In the genomic region with DNA sequence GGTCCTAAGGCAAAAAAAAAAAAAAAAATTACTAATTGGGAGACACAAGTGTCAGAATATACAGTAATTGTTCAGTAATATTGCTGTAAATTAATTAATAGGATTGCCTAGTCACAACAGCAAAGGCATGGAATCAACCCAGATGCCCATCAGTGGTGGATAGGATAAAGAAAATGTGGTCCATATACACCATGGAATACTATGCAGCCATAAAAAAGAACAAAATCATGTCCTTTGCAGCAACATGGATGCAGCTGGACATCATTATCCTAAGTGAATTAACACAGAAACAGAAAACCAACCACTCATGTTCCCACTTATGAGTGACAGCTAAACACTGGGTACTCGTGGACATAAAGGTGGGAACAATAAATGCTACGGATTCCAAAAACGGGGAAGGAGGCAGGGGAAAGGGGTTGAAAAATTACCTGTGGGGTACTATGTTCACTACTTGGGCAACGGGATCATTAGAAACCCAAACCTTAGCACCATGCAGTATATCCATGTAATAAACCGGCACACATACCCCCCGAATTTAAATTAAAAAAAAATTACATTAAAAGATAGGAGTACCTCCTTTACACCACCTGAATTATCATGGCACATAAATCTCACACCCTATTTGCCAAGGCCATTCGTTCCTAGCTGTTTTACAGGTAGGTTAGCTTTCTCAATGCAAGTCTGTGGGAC, we compare ENCODE assay signal across 8 cellular contexts. TPM values are rescaled to one million over a fixed set of nuclear protein-coding genes. Genes with fewer than 3 reads are reported as not detected.
DNase-seq lines count a peak whose midpoint lies in the region; ATAC-seq and TF ChIP-seq lines count a peak whose summit lies in the region.

No MANE protein-coding gene starts in this region.

- peaks cover 4% of the 10 kb centered on the region for H3K36me3 Mint-ChIP-seq in T-cell
- H3K36me3 Mint-ChIP-seq in glutamatergic neuron (ENCODE audit: unreplicated experiment) = no peaks in the 10 kb centered on the region

- H3K79me2 ChIP-seq in GM23248 (ENCODE audit: insufficient read depth) (peaks cover 40% of the 10 kb centered on the region), smooth muscle cell (ENCODE audit: low read depth) (peaks cover 27% of the 10 kb centered on the region)

- H3K9ac ChIP-seq in GM23248 (peak overlapping the region; percentile 92), smooth muscle cell (ENCODE audit: low read depth) (peak overlapping the region; percentile 99)

- no peak overlapping the region for H3K27ac ChIP-seq in GM23248
- no peak overlapping the region for H3K27ac ChIP-seq in smooth muscle cell (ENCODE audit: low read depth)

- peak overlapping the region; percentile 98 for H3K4me2 ChIP-seq in GM23248 (ENCODE audit: unreplicated experiment)
- H3K4me2 ChIP-seq in smooth muscle cell = peak overlapping the region; percentile 94

- no peaks in the 10 kb centered on the region for H3K9me2 ChIP-seq in GM23248 (ENCODE audit: insufficient read depth)

- peaks cover 27 to 36% (median 34%) of the 10 kb centered on the region in 3 donors for H3K4me1 Mint-ChIP-seq in T-cell
- peaks cover 14% of the 10 kb centered on the region for H3K4me1 Mint-ChIP-seq in glutamatergic neuron (ENCODE audit: low read depth, unreplicated experiment)

- H3K9me3 ChIP-seq in GM23248 (ENCODE audit: low read depth) = no peaks in the 10 kb centered on the region
- no peaks in the 10 kb centered on the region for H3K9me3 ChIP-seq in smooth muscle cell (replicated peaks; ENCODE audit: low read depth)

- H3K4me1 ChIP-seq in GM23248 (ENCODE audit: insufficient read depth) (peaks cover 20% of the 10 kb centered on the region), smooth muscle cell (ENCODE audit: low read depth) (no peaks in the 10 kb centered on the region)

- in situ Hi-C loops in GM23248 (cut with MboI) = no loop called here

- CTCF ChIA-PET in T-cell (lab: Charles Lee) = interaction anchor here in 1 of 2 donors (0.5 to 1.0 kb wide), 5 partner anchors 103 to 1797 kb away, joined by 3 to 8 read pairs (median 3); no protein-coding TSS in a partner anchor

- H3K9me3 Mint-ChIP-seq in T-cell (no peaks in the 10 kb centered on the region), glutamatergic neuron (ENCODE audit: unreplicated experiment) (peaks cover 2% of the 10 kb centered on the region)

- POLR2A ChIA-PET in T-cell (lab: Charles Lee) = interaction anchor here in 1 of 2 donors (0.6 kb wide), 1 partner anchor 809 kb away, joined by 3 read pairs; no protein-coding TSS in a partner anchor

- 40 to 45% methylated on average over 7 of the region's 7 CpGs for WGBS in GM23248 (ENCODE audit: low coverage in 1 of 2, low lambda C conversion rate in 2 of 2, missing lambda C conversion rate in 2 of 2), 2 experiments
- WGBS in smooth muscle cell (ENCODE audit: low lambda C conversion rate) = 79% methylated on average over 7 of the region's 7 CpGs

- H3K27me3 ChIP-seq in GM23248 (replicated peaks; ENCODE audit: insufficient read depth) = no peaks in the 10 kb centered on the region
- no peaks in the 10 kb centered on the region for H3K27me3 ChIP-seq in smooth muscle cell (ENCODE audit: low read depth)

- H2AFZ ChIP-seq in GM23248 = peak overlapping the region; percentile 79
- no peak overlapping the region for H2AFZ ChIP-seq in smooth muscle cell (ENCODE audit: low read depth)

- no peak for TF ChIP-seq CTCF in glutamatergic neuron (IDR thresholded peaks at IDR 0.05; ENCODE audit: partially characterized antibody, unreplicated experiment)
- TF ChIP-seq CTCF in smooth muscle cell (IDR thresholded peaks at IDR 0.05; ENCODE audit: borderline replicate concordance, insufficient read depth, poor library complexity, severe bottlenecking) = no peak

- H3F3A ChIP-seq in GM23248 (ENCODE audit: insufficient read depth) = 0 out of 2 replicates have a peak, but pooled peaks cover 4% of the 10 kb centered on the region
- H3F3A ChIP-seq in smooth muscle cell (ENCODE audit: low read depth) = no peaks in the 10 kb centered on the region

- H3K4me3 Mint-ChIP-seq in T-cell = peak overlapping the region; percentile 92 to 98 (median 95)
- peak overlapping the region; percentile 97 for H3K4me3 Mint-ChIP-seq in glutamatergic neuron (ENCODE audit: unreplicated experiment)

- no peak for ATAC-seq in T-cell (replicated peaks in 1 of 4)
- ATAC-seq in HG03460 (IDR thresholded peaks at IDR 0.05; ENCODE audit: unreplicated experiment) = no peak

- DNase-seq in GM23248 (no peak), T-cell (no peak), glutamatergic neuron (no peak), smooth muscle cell (lab: John Stamatoyannopoulos, UW; ENCODE audit: unreplicated experiment) (no peak), DMS114 treated with DMSO at 0.1 percent for 48 hours (lab: John Stamatoyannopoulos, UW; ENCODE audit: unreplicated experiment) (no peak), NAMALWA (ENCODE audit: low spot score) (no peak), DMS 273 treated with DMSO at 0.1 percent for 48 hours (lab: John Stamatoyannopoulos, UW) (no peak)

- peak overlapping the region; percentile 100 for H3K27ac Mint-ChIP-seq in T-cell
- H3K27ac Mint-ChIP-seq in glutamatergic neuron (ENCODE audit: unreplicated experiment) = peak overlapping the region; percentile 100

- H3K36me3 ChIP-seq in GM23248 (ENCODE audit: low read depth) = no peaks in the 10 kb centered on the region
- H3K36me3 ChIP-seq in smooth muscle cell (ENCODE audit: low read depth) = no peaks in the 10 kb centered on the region

- H4K20me1 ChIP-seq in GM23248 (ENCODE audit: insufficient read depth) (no peaks in the 10 kb centered on the region), smooth muscle cell (ENCODE audit: low read depth) (peaks cover 37% of the 10 kb centered on the region)

- H3K4me3 ChIP-seq in GM23248 (peak overlapping the region; percentile 88), smooth muscle cell (peak overlapping the region; percentile 74)

- H3K27me3 Mint-ChIP-seq in T-cell = no peaks in the 10 kb centered on the region
- peaks cover 2% of the 10 kb centered on the region for H3K27me3 Mint-ChIP-seq in glutamatergic neuron (ENCODE audit: unreplicated experiment)

RNA-seq across cellular contexts. Expression of a gene that starts 0.7 kb away (rescaled TPM):
- total RNA-seq in GM23248 (2014; rRNA removed; shearing (Covaris generic)) = 64.5 and 70.9 TPM in 2 replicates
- polyA plus RNA-seq in GM23248 (2016; fragmentation: Nextera tagmentation; extraction: Ambion mirVana) (80.1 and 83.6 TPM in 2 replicates), smooth muscle cell (47.6 and 60.3 TPM in 2 replicates)
- total RNA-seq in T-cell (10 to 100 TPM; 14.9 to 19.2 (median 17.6) TPM), glutamatergic neuron (ENCODE audit: unreplicated experiment) (51.6 TPM), smooth muscle cell (198 and 240 TPM in 2 replicates)

RNA-seq across cellular contexts. Expression of a gene that starts 33.4 kb away (rescaled TPM):
- 1.2 TPM in 1 of 2 replicates, not detected in the other for total RNA-seq in GM23248 (2014; rRNA removed; shearing (Covaris generic))
- polyA plus RNA-seq in GM23248 (2016; fragmentation: Nextera tagmentation; extraction: Ambion mirVana) = 0.37 and 0.43 TPM in 2 replicates
- total RNA-seq in T-cell = under 1 TPM in 4 of 5 donors, not detected in 1; 0.13 to 0.79 (median 0.42) TPM
- not detected for total RNA-seq in glutamatergic neuron (ENCODE audit: unreplicated experiment)
- total RNA-seq in smooth muscle cell = 18.0 and 23.6 TPM in 2 replicates
- polyA plus RNA-seq in smooth muscle cell = 0.70 and 2.9 TPM in 2 replicates
